ENCODE assay signal across 11 cellular contexts in genomic region chr14:75084513-75084912, GRCh38. TPM values are rescaled to one million over a fixed set of nuclear protein-coding genes. Genes with fewer than 3 reads are reported as not detected.
DNase-seq lines count a peak whose midpoint lies in the region; ATAC-seq and TF ChIP-seq lines count a peak whose summit lies in the region.
"Had no signal": no experiment of that assay in that cellular context is flagged by ENCODE, and none has a peak within 500 bp of the region (broad histone marks: within the 10 kb centered on the region; RNA-seq: fewer than 3 reads in every experiment).

No MANE protein-coding gene starts in this region.

- peaks cover 0 to 5% of the 10 kb centered on the region in 2 donors for H3K36me3 ChIP-seq in prostate gland

- 27% methylated on average over 5 of the region's 5 CpGs for WGBS in prostate gland

- H3K4me1 ChIP-seq in prostate gland (replicated peaks) = no peaks in the 10 kb centered on the region

- TF ChIP-seq CTCF in epithelial cell of esophagus (IDR thresholded peaks at IDR 0.05; ENCODE audit: insufficient read depth, low read depth, low read length, missing control alignments) = peak; percentile 60
- TF ChIP-seq CTCF in prostate gland (IDR thresholded peaks at IDR 0.05) = peak in 3 of 4 experiments; percentile 24 to 45 (median 43)

- no peaks in the 10 kb centered on the region for H3K9me3 ChIP-seq in prostate gland

- TF ChIP-seq POLR2A in prostate gland (IDR thresholded peaks at IDR 0.05) = no peak

- H3K4me3 ChIP-seq in epithelial cell of esophagus (ENCODE audit: low read length) (no peak overlapping the region), prostate gland (no peak overlapping the region)

- no peaks in the 10 kb centered on the region for H3K27me3 ChIP-seq in prostate gland (replicated peaks; ENCODE audit: insufficient read depth)

- intact Hi-C loops in prostate gland (cut with DNase I) = no loop called here

- ATAC-seq in HG02970 (IDR thresholded peaks at IDR 0.05; ENCODE audit: low FRiP score, unreplicated experiment) (no peak), GM18858 (IDR thresholded peaks at IDR 0.05; ENCODE audit: unreplicated experiment) (no peak)

- peak; percentile 8 for DNase-seq in DMS53 (lab: John Stamatoyannopoulos, UW)
- no peak for DNase-seq in DMS53 treated with DMSO at 0.1 percent for 48 hours (lab: John Stamatoyannopoulos, UW; ENCODE audit: unreplicated experiment)
- peak; percentile 62 for DNase-seq in NCI-H2171 treated with DMSO at 0.1 percent for 48 hours (lab: John Stamatoyannopoulos, UW)
- peak; percentile 60 for DNase-seq in epithelial cell of esophagus (ENCODE audit: low read depth)
- DNase-seq in prostate gland (ENCODE audit: low spot score) = peak; percentile 24
- no peak for DNase-seq in activated CD4-positive, alpha-beta T cell treated with anti-CD3 and anti-CD28 coated beads, Interleukin-2, amount 50 U/mL, for 4 hours
- DNase-seq: activated CD4-positive, alpha-beta memory T cell treated with anti-CD3 and anti-CD28 coated beads for 36 hours; KG1; NCI-H345 had no signal

- no peak overlapping the region for H3K27ac ChIP-seq in prostate gland

RNA-seq across cellular contexts. Expression of gene ZC2HC1C, which starts 15.1 kb away (rescaled TPM):
- total RNA-seq in prostate gland = 10 to 100 TPM in 1 of 2 donors, 1 to 10 TPM in 1; 1.8 to 19.4 TPM

RNA-seq across cellular contexts. Expression of gene ACYP1, which starts 20.7 kb away (rescaled TPM):
- total RNA-seq in prostate gland = 10 to 100 TPM; 11.2 to 14.3 TPM

RNA-seq across cellular contexts. Expression of gene MLH3, which starts 33.2 kb away (rescaled TPM):
- total RNA-seq in prostate gland = 10 to 100 TPM; 23.3 to 29.6 TPM

RNA-seq across cellular contexts. Expression of gene NEK9, which starts 42.3 kb away (rescaled TPM):
- 10 to 100 TPM; 59.5 to 89.8 TPM for total RNA-seq in prostate gland

Comparison
In these comparisons a context has a peak if more than half of its experiments do, and no peak if none do; other contexts are left out.
1. DNase-seq: peak in DMS53 (single experiment), NCI-H2171 treated with DMSO at 0.1 percent for 48 hours (single experiment), epithelial cell of esophagus (single experiment) and prostate gland (single experiment); none in DMS53 treated with DMSO at 0.1 percent for 48 hours (single experiment) and activated CD4-positive, alpha-beta T cell treated with anti-CD3 and anti-CD28 coated beads, Interleukin-2, amount 50 U/mL, for 4 hours (0 of 2).